19 cellular contexts compared by ENCODE assay signal in the genomic region with DNA sequence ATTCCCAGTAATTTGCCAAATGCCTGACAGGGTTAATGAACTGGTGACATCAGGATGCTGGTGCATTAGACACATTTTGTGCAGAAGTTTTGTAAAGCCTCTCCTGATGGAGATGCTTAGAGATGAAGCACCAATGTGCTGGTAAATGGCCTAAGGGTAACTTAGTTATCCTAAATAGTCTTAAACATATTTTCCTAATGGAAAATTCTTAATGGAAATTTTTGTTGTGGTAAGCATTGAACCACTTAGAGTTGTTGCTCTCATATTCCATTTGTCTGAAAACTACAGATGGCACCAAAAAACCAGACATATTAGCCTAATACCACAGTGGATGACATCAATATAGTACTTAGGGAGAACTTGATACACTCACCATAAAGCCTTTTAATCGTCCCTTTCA.
"Had no signal": no experiment of that assay in that cellular context is flagged by ENCODE, and none has a peak within 500 bp of the region (broad histone marks: within the 10 kb centered on the region; RNA-seq: fewer than 3 reads in every experiment).

No MANE protein-coding gene starts in this region.

- H3K9me3 ChIP-seq: adrenal gland, tibial artery had no signal

- H3K27ac Mint-ChIP-seq: activated CD4-positive, alpha-beta memory T cell treated with anti-CD3 and anti-CD28 coated beads, Interleukin-2, amount 10 ng/mL, durations not matched to agents 7 days and 5 days; activated naive CD4-positive, alpha-beta T cell treated with anti-CD3 and anti-CD28 coated beads, Interleukin-2, amount 50 U/mL, for 24 hours; immature natural killer cell; stimulated activated memory B cell treated with anti-CD40 and anti-IgM and Interleukin-4, amounts not matched to agents 10 μg/mL and 1 μg/mL and 100 μg/mL, for 72 hours; T-helper 17 cell had no signal

- H3K27ac ChIP-seq: adrenal gland had no signal

- H3K4me3 ChIP-seq: adrenal gland, coronary artery, heart left ventricle, lung, tibial artery had no signal

- H3K4me1 ChIP-seq: adrenal gland had no signal

- DNase-seq: activated CD4-positive, alpha-beta memory T cell treated with anti-CD3 and anti-CD28 coated beads, Interleukin-2, amount 10 ng/mL, durations not matched to agents 7 days and 5 days; activated CD4-positive, alpha-beta T cell treated with anti-CD3 and anti-CD28 coated beads for 4 hours; activated effector memory CD4-positive, alpha-beta T cell treated with Interleukin-2 at 50 U/mL for 16 hours; activated T-cell treated with anti-CD3 and anti-CD28 coated beads, Interleukin-2, amount 50 U/mL, for 4 hours; adrenal gland; central memory CD4-positive, alpha-beta T cell; effector CD8-positive, alpha-beta T cell; heart left ventricle; immature natural killer cell; midbrain; naive B cell; posterior cingulate gyrus; retina; T-helper 17 cell; tibial artery had no signal

- H3K36me3 Mint-ChIP-seq: activated naive CD4-positive, alpha-beta T cell treated with anti-CD3 and anti-CD28 coated beads, Interleukin-2, amount 50 U/mL, for 24 hours; immature natural killer cell; naive B cell; stimulated activated memory B cell treated with anti-CD40 and anti-IgM and Interleukin-4, amounts not matched to agents 10 μg/mL and 1 μg/mL and 100 μg/mL, for 72 hours had no signal

- ATAC-seq: activated T-cell treated with anti-CD3 and anti-CD28 coated beads, Interleukin-2, amount 50 U/mL, for 4 hours; stimulated activated memory B cell treated with anti-CD40 and anti-IgM and Interleukin-4, amounts not matched to agents 10 μg/mL and 1 μg/mL and 100 μg/mL, for 72 hours; T-helper 17 cell had no signal

- H3K9me3 Mint-ChIP-seq: activated CD4-positive, alpha-beta memory T cell treated with anti-CD3 and anti-CD28 coated beads, Interleukin-2, amount 10 ng/mL, durations not matched to agents 7 days and 5 days; activated naive CD4-positive, alpha-beta T cell treated with anti-CD3 and anti-CD28 coated beads, Interleukin-2, amount 50 U/mL, for 24 hours; activated T-cell treated with anti-CD3 and anti-CD28 coated beads, Interleukin-2, amount 50 U/mL, for 4 hours; stimulated activated memory B cell treated with anti-CD40 and anti-IgM and Interleukin-4, amounts not matched to agents 10 μg/mL and 1 μg/mL and 100 μg/mL, for 72 hours had no signal

- H3K4me3 Mint-ChIP-seq: activated CD4-positive, alpha-beta memory T cell treated with anti-CD3 and anti-CD28 coated beads, Interleukin-2, amount 10 ng/mL, durations not matched to agents 7 days and 5 days; activated naive CD4-positive, alpha-beta T cell treated with anti-CD3 and anti-CD28 coated beads, Interleukin-2, amount 50 U/mL, for 24 hours; activated T-cell treated with anti-CD3 and anti-CD28 coated beads, Interleukin-2, amount 50 U/mL, for 4 hours; immature natural killer cell; naive B cell; stimulated activated memory B cell treated with anti-CD40 and anti-IgM and Interleukin-4, amounts not matched to agents 10 μg/mL and 1 μg/mL and 100 μg/mL, for 72 hours; T-helper 17 cell had no signal

- H3K4me1 Mint-ChIP-seq: activated CD4-positive, alpha-beta memory T cell treated with anti-CD3 and anti-CD28 coated beads, Interleukin-2, amount 10 ng/mL, durations not matched to agents 7 days and 5 days; activated naive CD4-positive, alpha-beta T cell treated with anti-CD3 and anti-CD28 coated beads, Interleukin-2, amount 50 U/mL, for 24 hours; immature natural killer cell; naive B cell; T-helper 17 cell had no signal

- H3K36me3 ChIP-seq: adrenal gland, heart left ventricle, tibial artery had no signal

- H3K27me3 ChIP-seq: adrenal gland, heart left ventricle, tibial artery had no signal
